Comparison of ENCODE assay signal across 19 cellular contexts in the genomic region with DNA sequence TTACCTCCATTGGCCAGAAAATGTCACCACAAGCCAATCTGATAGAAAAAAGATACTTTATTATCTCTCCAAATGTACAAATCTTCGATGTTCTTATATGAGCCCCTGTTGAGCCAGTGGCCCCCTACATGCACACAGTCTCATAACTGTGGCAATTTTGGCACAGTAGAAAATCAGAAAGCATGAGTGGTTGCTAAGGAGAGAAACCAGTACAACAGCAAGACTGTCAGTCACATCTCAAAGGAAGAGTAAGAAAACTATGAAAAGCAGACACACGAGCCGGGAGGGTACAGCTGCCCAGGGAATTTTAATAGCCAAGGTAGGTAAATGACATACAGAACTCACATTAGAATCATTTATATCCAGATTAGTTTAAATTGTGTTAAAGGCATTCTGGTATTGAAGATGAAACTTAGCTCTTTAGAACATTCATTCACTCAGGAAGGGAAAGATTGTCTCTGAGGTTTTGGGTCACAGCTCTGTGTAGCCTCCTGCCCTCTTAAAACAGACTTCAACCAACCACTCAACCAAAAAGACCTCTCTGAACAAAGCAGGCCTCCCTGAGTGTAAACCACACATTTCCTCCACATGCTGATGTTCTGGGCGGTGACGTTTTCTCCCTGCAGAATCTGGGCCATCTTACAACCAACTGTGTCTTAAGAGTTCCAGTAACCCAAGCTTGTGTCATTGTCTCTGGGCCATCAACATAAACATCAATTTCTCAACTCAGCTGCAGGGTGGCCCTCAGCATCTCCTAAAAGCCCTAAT.
DNase-seq lines count a peak whose midpoint lies in the region; ATAC-seq and TF ChIP-seq lines count a peak whose summit lies in the region.
"Had no signal": no experiment of that assay in that cellular context is flagged by ENCODE, and none has a peak within 500 bp of the region (broad histone marks: within the 10 kb centered on the region; RNA-seq: fewer than 3 reads in every experiment).

No MANE protein-coding gene starts in this region.

- intact Hi-C loops in CD8-positive, alpha-beta T cell (cut with DNase I, micrococcal nuclease) = no loop called here
- intact Hi-C loops in stomach (cut with DNase I; ENCODE audit: low total_unique reads) (no loop called here), heart right ventricle (cut with DNase I) (no loop called here)

- TF ChIP-seq CTCF in CD8-positive, alpha-beta T cell (IDR thresholded peaks at IDR 0.05) = no peak
- TF ChIP-seq CTCF in astrocyte of the cerebellum (IDR thresholded peaks at IDR 0.05; ENCODE audit: low read depth, low read length, missing control alignments) (no peak), stomach (IDR thresholded peaks at IDR 0.05) (no peak), heart right ventricle (IDR thresholded peaks at IDR 0.05) (no peak)

- no peak for TF ChIP-seq EP300 in stomach (IDR thresholded peaks at IDR 0.05)

- no peaks in the 10 kb centered on the region for H3K36me3 Mint-ChIP-seq in CD8-positive, alpha-beta T cell

- no peaks in the 10 kb centered on the region for H3K27me3 Mint-ChIP-seq in CD8-positive, alpha-beta T cell (ENCODE audit: low read depth)

- POLR2A ChIA-PET in CD8-positive, alpha-beta T cell (lab: Charles Lee) = no interaction called here

- in situ Hi-C loops in astrocyte of the cerebellum (cut with HindIII; ENCODE audit: low sequenced_read_pairs) = loop anchor here (5.0 kb wide), 1 partner anchor 33 kb away; no protein-coding TSS in a partner anchor

- H3K27ac ChIP-seq in CD8-positive, alpha-beta T cell (ENCODE audit: low read depth, low read length) = no peak overlapping the region
- H3K27ac ChIP-seq in stomach (no peak overlapping the region), heart right ventricle (no peak overlapping the region)
- H3K27ac ChIP-seq: ovary, thyroid gland had no signal

- no peaks in the 10 kb centered on the region for H3K4me1 ChIP-seq in CD8-positive, alpha-beta T cell (ENCODE audit: insufficient read depth, low read length)
- H3K4me1 ChIP-seq in stomach (no peaks in the 10 kb centered on the region), heart right ventricle (no peaks in the 10 kb centered on the region)
- H3K4me1 ChIP-seq: thyroid gland had no signal

- ATAC-seq in CD8-positive, alpha-beta T cell = peak; percentile 63
- ATAC-seq in HG03342 (IDR thresholded peaks at IDR 0.05; ENCODE audit: unreplicated experiment) = no peak
- ATAC-seq in heart right ventricle = no peak
- ATAC-seq: HepG2, left colon had no signal

- no peak overlapping the region for H3K4me3 ChIP-seq in CD8-positive, alpha-beta T cell (ENCODE audit: low read depth, low read length)
- H3K4me3 ChIP-seq in astrocyte of the cerebellum (ENCODE audit: low read depth, low read length) = no peak overlapping the region
- no peak overlapping the region for H3K4me3 ChIP-seq in stomach
- H3K4me3 ChIP-seq in heart right ventricle = no peak overlapping the region
- H3K4me3 ChIP-seq: ovary, thyroid gland had no signal

- no peaks in the 10 kb centered on the region for H3K9me3 ChIP-seq in CD8-positive, alpha-beta T cell (ENCODE audit: low read length)
- H3K9me3 ChIP-seq in stomach (no peaks in the 10 kb centered on the region), heart right ventricle (peaks cover 0 to 4% (median 0%) of the 10 kb centered on the region in 11 donors)
- H3K9me3 ChIP-seq: ovary, thyroid gland had no signal

- H3K27me3 ChIP-seq in CD8-positive, alpha-beta T cell (ENCODE audit: insufficient read depth, low read length) = no peaks in the 10 kb centered on the region
- H3K27me3 ChIP-seq in stomach = peaks cover 0 to 7% (median 0%) of the 10 kb centered on the region in 3 donors
- H3K27me3 ChIP-seq in heart right ventricle = peaks cover 0 to 47% (median 26%) of the 10 kb centered on the region in 7 donors
- H3K27me3 ChIP-seq: ovary, thyroid gland had no signal

- no peak overlapping the region for H3K27ac Mint-ChIP-seq in CD8-positive, alpha-beta T cell
- H3K27ac Mint-ChIP-seq: activated B cell treated with CpG ODN at 0.5 μM for 24 hours; activated T-cell treated with anti-CD3 and anti-CD28 coated beads, Interleukin-2, amount 50 U/mL, for 24 hours; H9 had no signal

- DNase-seq in CD8-positive, alpha-beta T cell = peak in 1 of 7 experiments; percentile 30
- DNase-seq in HT1080 (ENCODE audit: low read depth) (peak; percentile 76), astrocyte of the cerebellum (ENCODE audit: low read depth) (peak; percentile 87), iris pigment epithelial cell (ENCODE audit: low read depth) (peak; percentile 47), stomach (no peak), HK-2 (ENCODE audit: unreplicated experiment) (no peak), heart right ventricle (no peak)
- DNase-seq: activated B cell treated with CpG ODN at 0.5 μM for 24 hours; activated T-cell treated with anti-CD3 and anti-CD28 coated beads, Interleukin-2, amount 50 U/mL, for 24 hours; cortex of kidney; H9; hypothalamus; left colon; MV-4-11; NCI-H526 treated with DMSO at 0.1 percent for 48 hours; ovary; thyroid gland had no signal

- no peaks in the 10 kb centered on the region for H3K9me3 Mint-ChIP-seq in CD8-positive, alpha-beta T cell
- H3K9me3 Mint-ChIP-seq: activated B cell treated with CpG ODN at 0.5 μM for 24 hours; activated T-cell treated with anti-CD3 and anti-CD28 coated beads, Interleukin-2, amount 50 U/mL, for 24 hours; H9 had no signal

- CTCF ChIA-PET in CD8-positive, alpha-beta T cell (lab: Charles Lee) = no interaction called here

- 71 to 79% (median 73%) methylated on average over 5 of the region's 5 CpGs for WGBS in stomach, 5 donors
- WGBS in heart right ventricle, 2 donors = 79 to 83% methylated on average over 5 of the region's 5 CpGs

- H3K4me1 Mint-ChIP-seq in CD8-positive, alpha-beta T cell (ENCODE audit: low read depth) = peaks cover 2% of the 10 kb centered on the region
- H3K4me1 Mint-ChIP-seq: activated B cell treated with CpG ODN at 0.5 μM for 24 hours had no signal

- H3K4me3 Mint-ChIP-seq in CD8-positive, alpha-beta T cell = no peak overlapping the region
- H3K4me3 Mint-ChIP-seq: activated B cell treated with CpG ODN at 0.5 μM for 24 hours; activated T-cell treated with anti-CD3 and anti-CD28 coated beads, Interleukin-2, amount 50 U/mL, for 24 hours; H9 had no signal

- no peaks in the 10 kb centered on the region for H3K36me3 ChIP-seq in CD8-positive, alpha-beta T cell (ENCODE audit: insufficient read depth, low read length)
- H3K36me3 ChIP-seq in stomach (no peaks in the 10 kb centered on the region), heart right ventricle (no peaks in the 10 kb centered on the region)
- H3K36me3 ChIP-seq: ovary, thyroid gland had no signal

- no peak for TF ChIP-seq POLR2A in stomach (IDR thresholded peaks at IDR 0.05)

Comparison
In these comparisons a context has a peak if more than half of its experiments do, and no peak if none do; other contexts are left out.
1. DNase-seq: peak in HT1080 (single experiment), astrocyte of the cerebellum (single experiment) and iris pigment epithelial cell (single experiment); none in stomach (single experiment), HK-2 (single experiment) and heart right ventricle (0 of 2).